7 cellular contexts compared by ENCODE assay signal in the genomic region with DNA sequence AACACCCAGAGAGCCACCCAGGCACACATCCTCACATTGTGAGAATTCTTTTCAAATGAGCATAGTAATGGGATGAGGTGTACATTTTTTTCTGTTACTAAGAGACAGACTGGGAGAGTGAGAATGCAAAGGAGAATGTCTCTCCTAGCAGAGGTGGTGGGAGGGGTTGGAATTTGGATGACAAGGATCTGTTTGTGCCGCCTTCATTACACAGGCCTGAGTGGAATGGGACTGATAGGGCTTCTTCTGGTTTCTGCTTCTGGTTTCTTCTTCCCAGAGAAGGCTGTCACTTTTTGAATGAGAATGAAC. TPM values are rescaled to one million over a fixed set of nuclear protein-coding genes. Genes with fewer than 3 reads are reported as not detected.
DNase-seq lines count a peak whose midpoint lies in the region; ATAC-seq, FAIRE-seq and TF ChIP-seq lines count a peak whose summit lies in the region.

No MANE protein-coding gene starts in this region.

- peaks cover under 1% of the 10 kb centered on the region for H3K36me3 Mint-ChIP-seq in astrocyte (ENCODE audit: low read depth, unreplicated experiment)

- peak overlapping the region; percentile 92 for H3K9ac ChIP-seq in astrocyte (ENCODE audit: low read length)
- H3K9ac ChIP-seq in keratinocyte (ENCODE audit: control insufficient read depth, extremely low read depth, insufficient read depth, low read length) = peak overlapping the region; percentile 88

- peak overlapping the region; percentile 46 for H3K4me3 ChIP-seq in astrocyte (ENCODE audit: insufficient read depth, low read depth, low read length)
- H3K4me3 ChIP-seq in keratinocyte (ENCODE audit: control insufficient read depth in 2 of 3, extremely low read depth in 1 of 3, insufficient read depth in 2 of 3, low read depth in 1 of 3, low read length in 3 of 3) = peak overlapping the region in 2 of 3 experiments; percentile 53 to 73
- no peak overlapping the region for H3K4me3 ChIP-seq in thyroid gland (replicated peaks in 1 of 3)

- H3K9me3 ChIP-seq in astrocyte (ENCODE audit: insufficient read depth, low read depth, low read length) = no peaks in the 10 kb centered on the region
- no peaks in the 10 kb centered on the region for H3K9me3 ChIP-seq in keratinocyte (ENCODE audit: control insufficient read depth, low read depth, low read length)
- no peaks in the 10 kb centered on the region for H3K9me3 ChIP-seq in thyroid gland

- H3K27ac ChIP-seq in astrocyte (ENCODE audit: low read depth, low read length) (peak overlapping the region; percentile 100), keratinocyte (ENCODE audit: control insufficient read depth, insufficient read depth, low read length) (peak overlapping the region; percentile 100), thyroid gland (peak overlapping the region; percentile 98 to 100 (median 99))

- H3K79me2 ChIP-seq in astrocyte (ENCODE audit: insufficient read depth, low read length) (no peaks in the 10 kb centered on the region), keratinocyte (ENCODE audit: control insufficient read depth, insufficient read depth, low read length) (no peaks in the 10 kb centered on the region)

- H3K4me1 ChIP-seq in astrocyte (ENCODE audit: insufficient read depth, low read length) (peaks cover 31% of the 10 kb centered on the region), keratinocyte (ENCODE audit: control insufficient read depth, extremely low read depth, insufficient read depth, low read length) (peaks cover 39% of the 10 kb centered on the region), thyroid gland (peaks cover 43 to 55% of the 10 kb centered on the region in 2 donors)

- WGBS in thyroid gland, 2 donors = 81 to 93% methylated on average over 1 of the region's 1 CpG

- H3K4me2 ChIP-seq in astrocyte (ENCODE audit: low read length) (peak overlapping the region; percentile 87), keratinocyte (ENCODE audit: control insufficient read depth, extremely low read depth, insufficient read depth, low read depth, low read length) (peak overlapping the region; percentile 99)

- DNase-seq in HPDE6-E6E7 (ENCODE audit: extremely low spot score) (peak; percentile 77), astrocyte (ENCODE audit: low read depth) (peak; percentile 98), keratinocyte (ENCODE audit: low read depth, low spot score) (peak; percentile 55), thyroid gland (peak in 1 of 2 donors; percentile 8)

- H3K36me3 ChIP-seq in astrocyte (ENCODE audit: insufficient read depth, low read length) (no peaks in the 10 kb centered on the region), keratinocyte (ENCODE audit: control insufficient read depth in 2 of 2, extremely low read depth in 1 of 2, insufficient read depth in 2 of 2, low read length in 2 of 2) (no peaks in the 10 kb centered on the region), thyroid gland (no peaks in the 10 kb centered on the region)

- peak overlapping the region; percentile 100 for H3K27ac Mint-ChIP-seq in astrocyte (ENCODE audit: unreplicated experiment)

- no peak for TF ChIP-seq POLR2A in thyroid gland (IDR thresholded peaks at IDR 0.05)

- dilution Hi-C loops in keratinocyte (cut with MboI; ENCODE audit: extremely low pct_ligation_motif_present, low sequenced_read_pairs) = no loop called here

- TF ChIP-seq CTCF in astrocyte (IDR thresholded peaks at IDR 0.05; ENCODE audit: insufficient read depth, low read depth, low read length) (no peak), keratinocyte (optimal IDR thresholded peaks at IDR 0.05 in 1 of 3, IDR thresholded peaks at IDR 0.05 in 1 of 3, conservative IDR thresholded peaks at IDR 0.05 in 1 of 3; ENCODE audit: extremely low read depth in 1 of 3, insufficient read depth in 2 of 3, low read length in 3 of 3) (no peak), thyroid gland (IDR thresholded peaks at IDR 0.05) (no peak)

- H2AFZ ChIP-seq in astrocyte (ENCODE audit: low read depth, low read length) (no peak overlapping the region), keratinocyte (ENCODE audit: control insufficient read depth, low read length) (peak overlapping the region; percentile 47)

- H3K9me1 ChIP-seq in keratinocyte (ENCODE audit: control insufficient read depth, extremely low read depth, insufficient read depth, low read length) = no peaks in the 10 kb centered on the region

- H4K20me1 ChIP-seq in astrocyte (ENCODE audit: insufficient read depth, low read length) (no peaks in the 10 kb centered on the region), keratinocyte (ENCODE audit: control insufficient read depth, extremely low read depth, insufficient read depth, low read length) (no peaks in the 10 kb centered on the region)

- no peaks in the 10 kb centered on the region for H3K9me3 Mint-ChIP-seq in astrocyte (ENCODE audit: unreplicated experiment)

- H3K27me3 Mint-ChIP-seq in astrocyte (ENCODE audit: low read depth, unreplicated experiment) = no peaks in the 10 kb centered on the region

- H3K4me1 Mint-ChIP-seq in astrocyte (ENCODE audit: low read depth, unreplicated experiment) = peaks cover 47% of the 10 kb centered on the region

- intact Hi-C loops in thyroid gland (cut with DNase I) = no loop called here

- no peaks in the 10 kb centered on the region for H3K27me3 ChIP-seq in astrocyte (ENCODE audit: insufficient read depth, low read length)
- no peaks in the 10 kb centered on the region for H3K27me3 ChIP-seq in keratinocyte (ENCODE audit: control insufficient read depth, extremely low read depth, insufficient read depth, low read length)
- H3K27me3 ChIP-seq in thyroid gland = no peaks in the 10 kb centered on the region

- FAIRE-seq in astrocyte (lab: Jason Lieb, UNC) = peak; percentile 98
- FAIRE-seq in keratinocyte (lab: Jason Lieb, UNC) = peak; percentile 97

- H3K4me3 Mint-ChIP-seq in astrocyte (ENCODE audit: unreplicated experiment) = peak overlapping the region; percentile 4

- ATAC-seq in GM21528 (IDR thresholded peaks at IDR 0.05; ENCODE audit: low FRiP score, unreplicated experiment) (no peak), GM18861 (IDR thresholded peaks at IDR 0.05; ENCODE audit: unreplicated experiment) (no peak), HG03045 (IDR thresholded peaks at IDR 0.05; ENCODE audit: unreplicated experiment) (no peak)

RNA-seq across cellular contexts. Expression of a gene that starts 55.3 kb away (rescaled TPM):
- total RNA-seq in astrocyte = not detected in 2 replicates
- not detected in 3 replicates for polyA plus RNA-seq in keratinocyte
- polyA plus RNA-seq in keratinocyte (2011; ENCODE audit: low read depth) = not detected
- not detected in 2 replicates for polyA plus RNA-seq in keratinocyte (2011; cell fraction: cytosol; rRNA removed)
- not detected in 2 replicates for polyA plus RNA-seq in keratinocyte (2011; cell fraction: nucleus; rRNA removed)
- not detected in 2 replicates for polyA plus RNA-seq in keratinocyte (2012; ENCODE audit: low replicate concordance)
- not detected in 3 replicates for polyA minus RNA-seq in keratinocyte
- not detected for polyA minus RNA-seq in keratinocyte (2011; cell fraction: cytosol; rRNA and poly(A)+ RNA removed)
- not detected in 2 replicates for polyA minus RNA-seq in keratinocyte (2011; cell fraction: nucleus; rRNA and poly(A)+ RNA removed)
- not detected for total RNA-seq in thyroid gland

Comparison
In these comparisons a context has a peak if more than half of its experiments do, and no peak if none do; other contexts are left out.
1. H3K4me3 ChIP-seq: peak in astrocyte (single experiment) and keratinocyte (2 of 3); none in thyroid gland (0 of 3).
2. Peak in every context shown above with its lines, with median percentiles within 50 percentile points of each other: H3K27ac ChIP-seq.